8 cellular contexts compared by ENCODE assay signal in the genomic region with DNA sequence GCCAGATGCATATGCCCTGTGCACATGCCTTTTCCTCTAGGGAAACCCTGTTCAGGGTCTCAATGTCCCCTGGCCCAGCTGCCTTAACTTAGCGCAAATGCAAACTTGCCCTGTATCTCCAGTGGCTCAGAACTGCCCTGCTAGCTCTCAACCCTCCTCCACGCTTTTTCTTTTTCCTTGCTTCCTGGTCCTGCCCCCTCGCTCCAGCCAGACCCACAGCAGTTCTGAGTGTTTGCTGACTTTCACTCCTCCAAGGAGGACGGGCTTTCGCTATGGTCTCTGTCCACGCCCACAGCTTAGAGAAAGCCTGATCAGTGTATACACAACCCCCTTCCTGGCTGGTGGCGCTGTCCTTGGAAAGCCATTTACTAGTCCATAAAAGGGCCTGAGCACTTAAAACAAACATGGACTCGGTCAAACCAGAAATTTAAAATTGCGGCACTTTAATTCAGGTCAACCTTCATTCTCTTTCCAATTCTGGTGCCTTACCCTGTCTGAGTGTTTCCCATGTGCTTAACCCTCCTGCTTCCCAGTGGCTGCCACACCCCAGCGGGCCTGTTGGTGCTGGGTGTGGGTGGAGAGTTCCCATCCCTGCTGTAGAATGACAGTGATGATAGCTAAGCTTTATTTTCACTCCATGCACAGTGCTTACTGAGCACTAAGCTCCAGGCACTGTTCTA. TPM values are rescaled to one million over a fixed set of nuclear protein-coding genes. Genes with fewer than 3 reads are reported as not detected.
A peak's percentile ranks its signal among the peaks of the same experiment; 100 is the strongest.
DNase-seq lines count a peak whose midpoint lies in the region; ATAC-seq and TF ChIP-seq lines count a peak whose summit lies in the region.

No MANE protein-coding gene starts in this region.

- ATAC-seq in GM19324 (IDR thresholded peaks at IDR 0.05; ENCODE audit: low FRiP score, unreplicated experiment), result no peak

- H3K27me3 Mint-ChIP-seq in activated CD4-positive, alpha-beta memory T cell treated with anti-CD3 and anti-CD28 coated beads for 36 hours, result peaks cover 11% of the 10 kb centered on the region
- peaks cover 2 to 6% (median 2%) of the 10 kb centered on the region in 3 donors for H3K27me3 Mint-ChIP-seq in CD14-positive monocyte (ENCODE audit: low read depth in 3 of 3)

- no peak overlapping the region for H3K14ac ChIP-seq in trophoblast cell (ENCODE audit: low read length)

- no peaks in the 10 kb centered on the region for H3K36me3 ChIP-seq in Peyer's patch
- H3K36me3 ChIP-seq in trophoblast cell (ENCODE audit: control insufficient read depth in 1 of 2, insufficient read depth in 2 of 2, low read length in 2 of 2), result no peaks in the 10 kb centered on the region

- intact Hi-C loops in activated CD4-positive, alpha-beta memory T cell treated with anti-CD3 and anti-CD28 coated beads for 36 hours (cut with micrococcal nuclease), result loop anchor here (5.0 to 10.0 kb wide), 3 partner anchors 60 to 388 kb away; no protein-coding TSS in a partner anchor
- intact Hi-C loops in CD14-positive monocyte (cut with micrococcal nuclease), result no loop called here
- intact Hi-C loops in dorsolateral prefrontal cortex (cut with DNase I), result no loop called here

- H3K79me1 ChIP-seq in trophoblast cell (ENCODE audit: low read length), result no peaks in the 10 kb centered on the region

- H4K91ac ChIP-seq in trophoblast cell (ENCODE audit: low read depth, low read length), result no peak overlapping the region

- no peak overlapping the region for H3K27ac Mint-ChIP-seq in activated CD4-positive, alpha-beta memory T cell treated with anti-CD3 and anti-CD28 coated beads for 36 hours
- peak overlapping the region in 1 of 7 donors; percentile 64 for H3K27ac Mint-ChIP-seq in CD14-positive monocyte

- no peaks in the 10 kb centered on the region for H3K27me3 ChIP-seq in Peyer's patch
- H3K27me3 ChIP-seq in trophoblast cell (ENCODE audit: insufficient read depth, low read length), result no peaks in the 10 kb centered on the region
- no peaks in the 10 kb centered on the region for H3K27me3 ChIP-seq in dorsolateral prefrontal cortex

- CTCF ChIA-PET in activated CD4-positive, alpha-beta memory T cell treated with anti-CD3 and anti-CD28 coated beads for 36 hours (lab: Charles Lee), result interaction anchor here (1.2 to 6.7 kb wide), 4 partner anchors 24 to 129 kb away, joined by 3 to 99 read pairs (median 7); partner anchors contain the start of gene MYO1D

- WGBS in trophoblast cell (ENCODE audit: extremely low coverage, insufficient coverage, insufficient read length), result no CpG with 5 or more reads among the region's 10 CpGs

- H3K79me2 ChIP-seq in trophoblast cell (ENCODE audit: control insufficient read depth, insufficient read depth, low read length, poor library complexity), result no peaks in the 10 kb centered on the region

- H2AFZ ChIP-seq in trophoblast cell (ENCODE audit: insufficient read depth, low read length, poor library complexity), result peak overlapping the region; percentile 44

- peaks cover 0 to 22% (median 6%) of the 10 kb centered on the region in 4 donors for H3K4me1 ChIP-seq in Peyer's patch
- H3K4me1 ChIP-seq in trophoblast cell (ENCODE audit: control insufficient read depth in 1 of 2, insufficient read depth in 2 of 2, low read length in 2 of 2), result no peaks in the 10 kb centered on the region

- no peak overlapping the region for H4K12ac ChIP-seq in trophoblast cell (ENCODE audit: low read depth, low read length)

- TF ChIP-seq CTCF in Peyer's patch (IDR thresholded peaks at IDR 0.05), result peak in 3 of 6 experiments; percentile 7 to 30 (median 26)
- TF ChIP-seq CTCF in CD14-positive monocyte (IDR thresholded peaks at IDR 0.05), result no peak
- no peak for TF ChIP-seq CTCF in dorsolateral prefrontal cortex (IDR thresholded peaks at IDR 0.05 in 54 of 56, conservative IDR thresholded peaks at IDR 0.05 in 2 of 56; ENCODE audit: low read depth in 1 of 56, partially characterized antibody in 56 of 56)

- no peak overlapping the region for H2AK5ac ChIP-seq in trophoblast cell (ENCODE audit: low read length)

- H4K8ac ChIP-seq in trophoblast cell (ENCODE audit: low read depth, low read length), result no peak overlapping the region

- H3K9me3 Mint-ChIP-seq in activated CD4-positive, alpha-beta memory T cell treated with anti-CD3 and anti-CD28 coated beads for 36 hours, result no peaks in the 10 kb centered on the region
- H3K9me3 Mint-ChIP-seq in CD14-positive monocyte, result no peaks in the 10 kb centered on the region

- peaks cover 36% of the 10 kb centered on the region for H3K4me1 Mint-ChIP-seq in activated CD4-positive, alpha-beta memory T cell treated with anti-CD3 and anti-CD28 coated beads for 36 hours (ENCODE audit: low read depth)
- no peaks in the 10 kb centered on the region for H3K4me1 Mint-ChIP-seq in CD14-positive monocyte

- H3K36me3 Mint-ChIP-seq in activated CD4-positive, alpha-beta memory T cell treated with anti-CD3 and anti-CD28 coated beads for 36 hours, result no peaks in the 10 kb centered on the region
- H3K36me3 Mint-ChIP-seq in CD14-positive monocyte, result no peaks in the 10 kb centered on the region

- TF ChIP-seq POLR2A in Peyer's patch (IDR thresholded peaks at IDR 0.05), result no peak

- no peak overlapping the region for H2BK120ac ChIP-seq in trophoblast cell (ENCODE audit: insufficient read depth, low read length, poor library complexity)

- DNase-seq in DMS53 (lab: John Stamatoyannopoulos, UW), result peak; percentile 70
- peak; percentile 21 to 84 (median 79) for DNase-seq in Peyer's patch
- DNase-seq in foreskin melanocyte, result peak; percentile 81
- peak; percentile 14 to 42 for DNase-seq in trophoblast cell
- DNase-seq in activated CD4-positive, alpha-beta memory T cell treated with anti-CD3 and anti-CD28 coated beads for 36 hours, result no peak
- no peak for DNase-seq in CD14-positive monocyte (ENCODE audit: low spot score)
- no peak for DNase-seq in dorsolateral prefrontal cortex

- H3K9me3 ChIP-seq in Peyer's patch (no peaks in the 10 kb centered on the region), trophoblast cell (ENCODE audit: insufficient read depth, low read depth, low read length) (no peaks in the 10 kb centered on the region)

- H3K4me3 ChIP-seq in Peyer's patch (peak overlapping the region in 2 of 4 donors; percentile 5 to 20), trophoblast cell (ENCODE audit: low read depth, low read length) (no peak overlapping the region), dorsolateral prefrontal cortex (no peak overlapping the region)

- POLR2A ChIA-PET in activated CD4-positive, alpha-beta memory T cell treated with anti-CD3 and anti-CD28 coated beads for 36 hours (lab: Charles Lee), result interaction anchor here (1.9 kb wide), 1 partner anchor 35 kb away, joined by 7 read pairs; the partner anchor contains the start of gene MYO1D

- no peak overlapping the region for H3K4me2 ChIP-seq in trophoblast cell (ENCODE audit: low read length)

- H3K18ac ChIP-seq in trophoblast cell (ENCODE audit: low read length), result no peak overlapping the region

- no peak overlapping the region for H2BK5ac ChIP-seq in trophoblast cell (ENCODE audit: low read depth, low read length, poor library complexity)

- no peak overlapping the region for H3K9ac ChIP-seq in trophoblast cell (ENCODE audit: low read length)

- H3K4me3 Mint-ChIP-seq in activated CD4-positive, alpha-beta memory T cell treated with anti-CD3 and anti-CD28 coated beads for 36 hours, result no peak overlapping the region
- no peak overlapping the region for H3K4me3 Mint-ChIP-seq in CD14-positive monocyte

- H3K27ac ChIP-seq in Peyer's patch (peak overlapping the region in 3 of 4 donors; percentile 58 to 79 (median 64)), trophoblast cell (ENCODE audit: low read depth, low read length) (no peak overlapping the region), dorsolateral prefrontal cortex (peak overlapping the region in 2 of 59 donors; percentile 9 to 10)

- H3K4ac ChIP-seq in trophoblast cell (ENCODE audit: low read depth, low read length), result no peak overlapping the region

- no peak overlapping the region for H2BK12ac ChIP-seq in trophoblast cell (ENCODE audit: low read length)

- H3K23ac ChIP-seq in trophoblast cell (ENCODE audit: low read length), result no peak overlapping the region

RNA-seq across cellular contexts. Expression of gene TMEM98, which starts 15.6 kb away (rescaled TPM):
- total RNA-seq in Peyer's patch (100 to 1,000 TPM in 3 of 4 donors, 10 to 100 TPM in 1; 54.5 to 351 (median 241) TPM), dorsolateral prefrontal cortex (100 to 1,000 TPM in 7 of 120 experiments, 10 to 100 TPM in 113; 13.7 to 214 (median 45.5) TPM)
- polyA plus RNA-seq in trophoblast cell (2013), result 23.4 and 24.2 TPM in 2 replicates
- 1 to 10 TPM; 1.1 to 2.2 TPM for total RNA-seq in activated CD4-positive, alpha-beta memory T cell treated with anti-CD3 and anti-CD28 coated beads for 36 hours
- polyA plus RNA-seq in CD14-positive monocyte, result not detected

RNA-seq across cellular contexts. Expression of gene MYO1D, which starts 35.4 kb away (rescaled TPM):
- 100 to 1,000 TPM; 148 to 340 (median 328) TPM for total RNA-seq in Peyer's patch
- polyA plus RNA-seq in trophoblast cell (2013), result 18.0 and 18.1 TPM in 2 replicates
- 10 to 100 TPM; 13.5 to 18.9 TPM for total RNA-seq in activated CD4-positive, alpha-beta memory T cell treated with anti-CD3 and anti-CD28 coated beads for 36 hours
- under 1 TPM; 0.22 to 0.26 TPM for polyA plus RNA-seq in CD14-positive monocyte
- 100 to 1,000 TPM in 2 of 120 experiments, 10 to 100 TPM in 118; 24.1 to 112 (median 48.7) TPM for total RNA-seq in dorsolateral prefrontal cortex

Comparison
In these comparisons a context has a peak if more than half of its experiments do, and no peak if none do; other contexts are left out.
1. DNase-seq: peak in DMS53 (single experiment), Peyer's patch (3 of 3), foreskin melanocyte (single experiment) and trophoblast cell (2 of 2); none in activated CD4-positive, alpha-beta memory T cell treated with anti-CD3 and anti-CD28 coated beads for 36 hours (single experiment), CD14-positive monocyte (single experiment) and dorsolateral prefrontal cortex (0 of 10).
2. RNA of gene TMEM98, which starts 15.6 kb away (total RNA-seq): 54.5 to 351 TPM in Peyer's patch and 13.7 to 214 TPM in dorsolateral prefrontal cortex; 1.1 to 2.2 TPM in activated CD4-positive, alpha-beta memory T cell treated with anti-CD3 and anti-CD28 coated beads for 36 hours; every median in the first group is over 4 times any median in the second.